In genomic region chr1:156859523-156860112, GRCh38 we compare ENCODE assay signal across 1 cellular context.
TF ChIP-seq lines count a peak whose summit lies in the region.

No MANE protein-coding gene starts in this region.

TF ChIP-seq in HepG2, 621 proteins besides CTCF, POLR2A, EP300 and RAD21:
- no peak for TF ChIP-seq CHD4 (IDR thresholded peaks at IDR 0.05; ENCODE audit: borderline replicate concordance, low read length)
- TF ChIP-seq ZBTB20 (CRISPR knock-in tag; IDR thresholded peaks at IDR 0.05; ENCODE audit: borderline replicate concordance, low read depth), result no peak
- TF ChIP-seq MAX (IDR thresholded peaks at IDR 0.05), result no peak
- 0 out of 2 replicates have a peak, but pooled peaks have one; percentile 49 for TF ChIP-seq ZNF547 (CRISPR knock-in tag; IDR thresholded peaks at IDR 0.05)
- no peak for TF ChIP-seq ZNF597 (CRISPR knock-in tag; IDR thresholded peaks at IDR 0.05)
- TF ChIP-seq ZNF580 (CRISPR knock-in tag; IDR thresholded peaks at IDR 0.05; ENCODE audit: borderline replicate concordance, low read depth), result no peak
- TF ChIP-seq ZNF136 (CRISPR knock-in tag; IDR thresholded peaks at IDR 0.05; ENCODE audit: low read depth), result no peak
- no peak for TF ChIP-seq XBP1 (CRISPR knock-in tag; IDR thresholded peaks at IDR 0.05)
- TF ChIP-seq ZNF556 (CRISPR knock-in tag; IDR thresholded peaks at IDR 0.05; ENCODE audit: borderline replicate concordance), result no peak
- TF ChIP-seq PITX1 (CRISPR knock-in tag; IDR thresholded peaks at IDR 0.05), result 0 out of 2 replicates have a peak, but pooled peaks have one; percentile 19
- 0 out of 2 replicates have a peak, but pooled peaks have one; percentile 52 for TF ChIP-seq EZH2 (conservative IDR thresholded peaks at IDR 0.05; ENCODE audit: low read depth, low read length)
- TF ChIP-seq ZNF263 (CRISPR knock-in tag; IDR thresholded peaks at IDR 0.05), result no peak
- no peak for TF ChIP-seq KMT2B (CRISPR knock-in tag; IDR thresholded peaks at IDR 0.05)
- TF ChIP-seq KAT2B (IDR thresholded peaks at IDR 0.05; ENCODE audit: borderline replicate concordance, low read depth, low read length), result peak; percentile 34; the same call in 1 of the 2 replicates
- no peak for TF ChIP-seq ZFP36L1 (CRISPR knock-in tag; IDR thresholded peaks at IDR 0.05)
- no peak for TF ChIP-seq NRL (CRISPR knock-in tag; IDR thresholded peaks at IDR 0.05; ENCODE audit: borderline replicate concordance)
